ENCODE assay signal across 1 cellular context in the genomic region with DNA sequence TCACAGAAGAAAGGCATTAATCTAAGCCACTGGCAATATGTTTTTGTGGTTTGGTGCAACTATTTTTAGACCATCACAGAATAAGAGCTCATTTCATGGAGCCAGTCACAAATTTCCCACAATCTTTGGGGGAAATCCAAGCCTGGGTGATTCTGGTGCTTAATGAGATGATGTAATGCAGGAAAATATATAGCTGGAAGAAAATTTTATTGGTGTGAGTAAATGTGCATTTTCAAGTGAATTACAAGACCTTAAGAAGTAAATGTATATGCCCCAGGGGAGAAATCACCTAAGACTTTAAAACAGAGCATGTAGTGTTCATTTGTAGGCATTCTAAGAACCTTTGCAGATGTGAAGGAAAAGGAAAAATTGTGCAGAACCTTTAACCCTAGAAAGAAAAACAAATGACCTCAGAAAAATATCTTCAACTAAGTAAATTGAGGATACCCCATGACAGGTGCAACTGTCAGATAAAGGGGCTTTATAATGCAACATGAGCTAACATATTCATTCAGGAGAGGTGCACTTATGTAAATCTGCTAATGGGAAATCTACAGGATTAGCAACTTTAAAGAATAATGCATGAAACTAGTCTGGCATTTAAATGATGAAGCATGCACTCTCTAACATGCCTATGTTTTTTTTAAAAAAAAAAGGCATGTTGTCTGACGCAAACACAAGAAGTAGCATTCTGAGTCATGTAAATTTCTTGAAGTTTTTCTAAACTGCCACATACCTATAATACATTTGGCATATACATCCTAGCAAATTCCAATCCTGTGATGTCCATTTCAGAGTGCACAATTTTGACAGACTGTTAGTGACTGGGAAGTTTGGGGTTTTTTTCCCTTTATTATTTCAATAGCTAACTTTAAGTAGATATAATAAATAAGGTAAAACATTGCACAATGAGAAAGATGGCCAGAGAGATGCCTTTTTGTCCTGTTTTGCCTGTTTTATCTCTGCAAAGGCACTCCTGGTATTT.
TF ChIP-seq lines count a peak whose summit lies in the region.

No MANE protein-coding gene starts in this region.

TF ChIP-seq in HEK293, 187 proteins besides CTCF, POLR2A, EP300 and RAD21 (continued from another document):
- TF ChIP-seq, protein P1, sequence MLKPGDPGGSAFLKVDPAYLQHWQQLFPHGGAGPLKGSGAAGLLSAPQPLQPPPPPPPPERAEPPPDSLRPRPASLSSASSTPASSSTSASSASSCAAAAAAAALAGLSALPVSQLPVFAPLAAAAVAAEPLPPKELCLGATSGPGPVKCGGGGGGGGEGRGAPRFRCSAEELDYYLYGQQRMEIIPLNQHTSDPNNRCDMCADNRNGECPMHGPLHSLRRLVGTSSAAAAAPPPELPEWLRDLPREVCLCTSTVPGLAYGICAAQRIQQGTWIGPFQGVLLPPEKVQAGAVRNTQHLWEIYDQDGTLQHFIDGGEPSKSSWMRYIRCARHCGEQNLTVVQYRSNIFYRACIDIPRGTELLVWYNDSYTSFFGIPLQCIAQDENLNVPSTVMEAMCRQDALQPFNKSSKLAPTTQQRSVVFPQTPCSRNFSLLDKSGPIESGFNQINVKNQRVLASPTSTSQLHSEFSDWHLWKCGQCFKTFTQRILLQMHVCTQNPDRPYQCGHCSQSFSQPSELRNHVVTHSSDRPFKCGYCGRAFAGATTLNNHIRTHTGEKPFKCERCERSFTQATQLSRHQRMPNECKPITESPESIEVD (tag by site-specific recombination; IDR thresholded peaks at IDR 0.05): peak; percentile 99
- TF ChIP-seq FEZF1 (tag by site-specific recombination; IDR thresholded peaks at IDR 0.05) (peak; percentile 90), ZNF596 (tag by site-specific recombination; IDR thresholded peaks at IDR 0.05) (no peak), GLIS1 (tag by site-specific recombination; IDR thresholded peaks at IDR 0.05) (peak; percentile 56), ZNF350 (tag by site-specific recombination; IDR thresholded peaks at IDR 0.05) (no peak), ZNF48 (tag by site-specific recombination; IDR thresholded peaks at IDR 0.05) (no peak), PRDM1 (tag by site-specific recombination; IDR thresholded peaks at IDR 0.05) (no peak), HOXD13 (CRISPR knock-in tag; IDR thresholded peaks at IDR 0.05; ENCODE audit: borderline replicate concordance) (no peak), HOXC10 (CRISPR knock-in tag; IDR thresholded peaks at IDR 0.05) (no peak), ZNF747 (tag by site-specific recombination; IDR thresholded peaks at IDR 0.05) (no peak), KLF16 (tag by site-specific recombination; IDR thresholded peaks at IDR 0.05) (0 out of 2 replicates have a peak, but pooled peaks have one; percentile 15), TCF7L2 (IDR thresholded peaks at IDR 0.05; ENCODE audit: borderline replicate concordance, low read depth, low read length) (no peak)
- TF ChIP-seq, protein P2, sequence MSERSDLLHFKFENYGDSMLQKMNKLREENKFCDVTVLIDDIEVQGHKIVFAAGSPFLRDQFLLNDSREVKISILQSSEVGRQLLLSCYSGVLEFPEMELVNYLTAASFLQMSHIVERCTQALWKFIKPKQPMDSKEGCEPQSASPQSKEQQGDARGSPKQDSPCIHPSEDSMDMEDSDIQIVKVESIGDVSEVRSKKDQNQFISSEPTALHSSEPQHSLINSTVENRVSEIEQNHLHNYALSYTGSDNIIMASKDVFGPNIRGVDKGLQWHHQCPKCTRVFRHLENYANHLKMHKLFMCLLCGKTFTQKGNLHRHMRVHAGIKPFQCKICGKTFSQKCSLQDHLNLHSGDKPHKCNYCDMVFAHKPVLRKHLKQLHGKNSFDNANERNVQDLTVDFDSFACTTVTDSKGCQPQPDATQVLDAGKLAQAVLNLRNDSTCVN (tag by site-specific recombination; optimal IDR thresholded peaks at IDR 0.05): no peak
- TF ChIP-seq, protein P3, sequence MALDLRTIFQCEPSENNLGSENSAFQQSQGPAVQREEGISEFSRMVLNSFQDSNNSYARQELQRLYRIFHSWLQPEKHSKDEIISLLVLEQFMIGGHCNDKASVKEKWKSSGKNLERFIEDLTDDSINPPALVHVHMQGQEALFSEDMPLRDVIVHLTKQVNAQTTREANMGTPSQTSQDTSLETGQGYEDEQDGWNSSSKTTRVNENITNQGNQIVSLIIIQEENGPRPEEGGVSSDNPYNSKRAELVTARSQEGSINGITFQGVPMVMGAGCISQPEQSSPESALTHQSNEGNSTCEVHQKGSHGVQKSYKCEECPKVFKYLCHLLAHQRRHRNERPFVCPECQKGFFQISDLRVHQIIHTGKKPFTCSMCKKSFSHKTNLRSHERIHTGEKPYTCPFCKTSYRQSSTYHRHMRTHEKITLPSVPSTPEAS (tag by site-specific recombination; IDR thresholded peaks at IDR 0.05): peak; percentile 19; the same call in 1 of the 2 replicates
- TF ChIP-seq, protein P4, sequence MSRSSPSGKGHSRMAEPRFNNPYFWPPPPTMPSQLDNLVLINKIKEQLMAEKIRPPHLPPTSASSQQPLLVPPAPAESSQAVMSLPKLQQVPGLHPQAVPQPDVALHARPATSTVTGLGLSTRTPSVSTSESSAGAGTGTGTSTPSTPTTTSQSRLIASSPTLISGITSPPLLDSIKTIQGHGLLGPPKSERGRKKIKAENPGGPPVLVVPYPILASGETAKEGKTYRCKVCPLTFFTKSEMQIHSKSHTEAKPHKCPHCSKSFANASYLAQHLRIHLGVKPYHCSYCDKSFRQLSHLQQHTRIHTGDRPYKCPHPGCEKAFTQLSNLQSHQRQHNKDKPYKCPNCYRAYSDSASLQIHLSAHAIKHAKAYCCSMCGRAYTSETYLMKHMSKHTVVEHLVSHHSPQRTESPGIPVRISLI (tag by site-specific recombination; IDR thresholded peaks at IDR 0.05): peak; percentile 88
